ENCODE assay signal across 8 cellular contexts in the genomic region with DNA sequence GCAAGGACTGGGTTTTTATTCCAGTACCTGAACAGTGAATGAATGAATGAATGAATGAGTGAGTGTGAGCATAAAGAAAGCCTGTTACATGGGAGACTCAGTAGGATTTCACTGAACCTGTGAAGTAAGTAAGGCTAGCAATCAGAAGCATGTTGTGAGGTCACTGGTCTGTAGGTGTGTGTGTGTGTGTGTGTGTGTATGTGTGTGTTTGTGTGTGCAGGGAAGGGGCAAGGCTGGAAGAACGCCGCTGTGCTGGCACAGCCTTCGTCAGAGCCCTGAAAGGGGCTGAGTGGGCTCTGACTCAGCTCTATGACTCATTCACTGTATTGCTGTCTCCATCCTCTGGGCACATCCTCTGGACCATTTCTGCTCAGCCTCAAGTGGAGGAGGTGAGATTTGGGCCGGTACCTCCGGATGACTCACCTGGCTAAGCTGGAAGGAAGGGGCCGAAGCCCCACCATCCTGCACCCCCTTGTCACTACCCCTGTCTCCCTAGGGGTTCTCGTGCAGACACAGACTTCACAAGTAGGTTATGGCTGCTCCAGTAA. TPM values are rescaled to one million over a fixed set of nuclear protein-coding genes. Genes with fewer than 3 reads are reported as not detected.
DNase-seq lines count a peak whose midpoint lies in the region.

No MANE protein-coding gene starts in this region.

- H3K9me3 Mint-ChIP-seq in activated CD4-positive, alpha-beta memory T cell treated with anti-CD3 and anti-CD28 coated beads, Interleukin-2, amount 10 ng/mL, durations not matched to agents 7 days and 5 days, result no peaks in the 10 kb centered on the region

- CTCF ChIA-PET in activated CD4-positive, alpha-beta memory T cell treated with anti-CD3 and anti-CD28 coated beads, Interleukin-2, amount 10 ng/mL, durations not matched to agents 7 days and 5 days (lab: Charles Lee), result interaction anchor here (1.4 to 4.2 kb wide), 2 partner anchors 16 to 37 kb away, joined by 5 to 21 read pairs; no protein-coding TSS in a partner anchor

- no peak overlapping the region for H3K27ac Mint-ChIP-seq in activated CD4-positive, alpha-beta memory T cell treated with anti-CD3 and anti-CD28 coated beads, Interleukin-2, amount 10 ng/mL, durations not matched to agents 7 days and 5 days

- H3K36me3 Mint-ChIP-seq in activated CD4-positive, alpha-beta memory T cell treated with anti-CD3 and anti-CD28 coated beads, Interleukin-2, amount 10 ng/mL, durations not matched to agents 7 days and 5 days (ENCODE audit: low read depth), result no peaks in the 10 kb centered on the region

- no peak overlapping the region for H3K4me3 Mint-ChIP-seq in activated CD4-positive, alpha-beta memory T cell treated with anti-CD3 and anti-CD28 coated beads, Interleukin-2, amount 10 ng/mL, durations not matched to agents 7 days and 5 days

- DNase-seq in activated gamma-delta T cell treated with Interleukin-2 at 50 U/mL for 16 hours, result peak; percentile 19
- no peak for DNase-seq in activated gamma-delta T cell (lab: John Stamatoyannopoulos, UW)
- peak; percentile 63 for DNase-seq in activated CD4-positive, alpha-beta memory T cell treated with anti-CD3 and anti-CD28 coated beads, Interleukin-2, amount 10 ng/mL, durations not matched to agents 7 days and 5 days
- peak; percentile 46 for DNase-seq in foreskin melanocyte
- DNase-seq in stimulated activated CD8-positive, alpha-beta memory T cell treated with anti-CD3 and anti-CD28 coated beads, Interleukin-2, amount 100 ng/mL, for 48 hours (ENCODE audit: low read depth in 2 of 2), result peak; percentile 23 to 48
- DNase-seq in hippocampal formation (lab: John Stamatoyannopoulos, UW), result no peak
- no peak for DNase-seq in NCI-H146 (lab: John Stamatoyannopoulos, UW)
- no peak for DNase-seq in effector CD4-positive, alpha-beta T cell

- H3K27me3 Mint-ChIP-seq in activated CD4-positive, alpha-beta memory T cell treated with anti-CD3 and anti-CD28 coated beads, Interleukin-2, amount 10 ng/mL, durations not matched to agents 7 days and 5 days, result peaks cover 7% of the 10 kb centered on the region

- peaks cover 41% of the 10 kb centered on the region for H3K4me1 Mint-ChIP-seq in activated CD4-positive, alpha-beta memory T cell treated with anti-CD3 and anti-CD28 coated beads, Interleukin-2, amount 10 ng/mL, durations not matched to agents 7 days and 5 days

- POLR2A ChIA-PET in activated CD4-positive, alpha-beta memory T cell treated with anti-CD3 and anti-CD28 coated beads, Interleukin-2, amount 10 ng/mL, durations not matched to agents 7 days and 5 days (lab: Charles Lee), result no interaction called here

RNA-seq across cellular contexts. Expression of gene MRPL33, which starts 51.4 kb away (rescaled TPM):
- total RNA-seq in activated CD4-positive, alpha-beta memory T cell treated with anti-CD3 and anti-CD28 coated beads, Interleukin-2, amount 10 ng/mL, durations not matched to agents 7 days and 5 days, result 10 to 100 TPM; 58.4 to 58.6 TPM

RNA-seq across cellular contexts. Expression of gene SLC4A1AP, which starts 56.4 kb away (rescaled TPM):
- total RNA-seq in activated CD4-positive, alpha-beta memory T cell treated with anti-CD3 and anti-CD28 coated beads, Interleukin-2, amount 10 ng/mL, durations not matched to agents 7 days and 5 days, result 10 to 100 TPM; 27.3 to 27.9 TPM

RNA-seq across cellular contexts. Expression of gene SUPT7L, which starts 56.7 kb away (rescaled TPM):
- 10 to 100 TPM; 36.5 to 37.2 TPM for total RNA-seq in activated CD4-positive, alpha-beta memory T cell treated with anti-CD3 and anti-CD28 coated beads, Interleukin-2, amount 10 ng/mL, durations not matched to agents 7 days and 5 days

Comparison
In these comparisons a context has a peak if more than half of its experiments do, and no peak if none do; other contexts are left out.
1. DNase-seq: peak in activated gamma-delta T cell treated with Interleukin-2 at 50 U/mL for 16 hours (single experiment), activated CD4-positive, alpha-beta memory T cell treated with anti-CD3 and anti-CD28 coated beads, Interleukin-2, amount 10 ng/mL, durations not matched to agents 7 days and 5 days (single experiment), foreskin melanocyte (single experiment) and stimulated activated CD8-positive, alpha-beta memory T cell treated with anti-CD3 and anti-CD28 coated beads, Interleukin-2, amount 100 ng/mL, for 48 hours (2 of 2); none in activated gamma-delta T cell (single experiment), hippocampal formation (0 of 2), NCI-H146 (single experiment) and effector CD4-positive, alpha-beta T cell (single experiment).